ENCODE assay signal across 15 cellular contexts in the genomic region with DNA sequence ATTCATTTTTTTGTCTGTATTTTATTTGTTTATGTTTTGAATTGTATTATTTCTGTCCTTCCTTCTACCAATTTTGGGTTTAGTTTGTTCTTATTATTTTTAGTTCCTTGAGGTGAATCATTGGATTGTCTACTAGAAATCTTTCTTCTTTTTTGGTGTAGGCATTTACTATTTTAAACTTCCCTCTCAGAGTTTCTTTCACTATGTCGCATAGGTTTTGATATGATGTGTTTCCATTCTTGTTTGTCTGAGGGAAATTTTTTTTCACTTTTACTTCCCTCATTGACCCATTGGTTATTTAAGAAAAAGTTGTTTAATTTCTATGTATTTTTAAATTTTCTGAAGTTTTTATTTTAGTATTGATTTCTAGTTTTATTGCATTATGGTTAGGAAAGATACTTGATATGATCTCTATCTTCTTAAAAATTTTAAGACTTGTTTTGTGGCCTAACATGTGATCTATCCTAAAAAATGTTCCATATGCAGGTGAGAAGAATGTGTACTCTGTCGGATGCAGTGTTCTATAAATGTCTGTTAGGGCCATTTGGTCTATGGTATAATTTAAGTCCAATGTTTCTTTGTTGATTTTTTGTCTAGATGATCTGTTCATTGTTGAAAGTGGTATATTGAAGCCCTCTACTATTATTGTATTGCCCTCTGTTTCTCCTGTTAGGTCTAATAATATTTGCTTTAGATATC.
DNase-seq lines count a peak whose midpoint lies in the region; ATAC-seq and FAIRE-seq lines count a peak whose summit lies in the region.
"Had no signal": no experiment of that assay in that cellular context is flagged by ENCODE, and none has a peak within 500 bp of the region (broad histone marks: within the 10 kb centered on the region; RNA-seq: fewer than 3 reads in every experiment).

No MANE protein-coding gene starts in this region.

- H3K27me3 Mint-ChIP-seq in activated naive CD8-positive, alpha-beta T cell treated with anti-CD3 and anti-CD28 coated beads for 36 hours: no peaks in the 10 kb centered on the region
- H3K27me3 Mint-ChIP-seq: CD4-positive, alpha-beta memory T cell had no signal

- H3K4me1 Mint-ChIP-seq in activated naive CD8-positive, alpha-beta T cell treated with anti-CD3 and anti-CD28 coated beads for 36 hours: no peaks in the 10 kb centered on the region

- H3K27ac Mint-ChIP-seq in activated naive CD8-positive, alpha-beta T cell treated with anti-CD3 and anti-CD28 coated beads for 36 hours: no peak overlapping the region
- H3K27ac Mint-ChIP-seq: WTC11 had no signal

- no peak for DNase-seq in stimulated activated CD4-positive, alpha-beta T cell treated with anti-CD3 and anti-CD28 coated beads, Interleukin-2, amount 100 ng/mL, for 24 hours
- DNase-seq in HCEC 1CT: no peak
- DNase-seq in epidermal melanocyte (ENCODE audit: insufficient read length, low spot score): no peak
- DNase-seq in activated naive CD8-positive, alpha-beta T cell treated with anti-CD3 and anti-CD28 coated beads for 36 hours: no peak
- DNase-seq: activated naive CD4-positive, alpha-beta T cell treated with Interleukin-2 at 50 U/mL for 16 hours; cortex of kidney; gastrocnemius medialis; NCI-H2029 treated with DMSO at 0.1 percent for 48 hours; occipital lobe had no signal

- ATAC-seq in GM18520 (IDR thresholded peaks at IDR 0.05; ENCODE audit: unreplicated experiment) (peak; percentile 70), GM21529 (IDR thresholded peaks at IDR 0.05; ENCODE audit: unreplicated experiment) (peak; percentile 75), HG03103 (IDR thresholded peaks at IDR 0.05; ENCODE audit: low read depth, unreplicated experiment) (peak; percentile 70)
- ATAC-seq: gastrocnemius medialis, WTC11 had no signal

- H3K4me3 Mint-ChIP-seq in activated naive CD8-positive, alpha-beta T cell treated with anti-CD3 and anti-CD28 coated beads for 36 hours: no peak overlapping the region
- H3K4me3 Mint-ChIP-seq: WTC11 had no signal

- H3K9me3 Mint-ChIP-seq in activated naive CD8-positive, alpha-beta T cell treated with anti-CD3 and anti-CD28 coated beads for 36 hours: peaks cover 7% of the 10 kb centered on the region

- peak; percentile 70 for FAIRE-seq in endometrium (lab: Jason Lieb, UNC)

- no peaks in the 10 kb centered on the region for H3K36me3 Mint-ChIP-seq in activated naive CD8-positive, alpha-beta T cell treated with anti-CD3 and anti-CD28 coated beads for 36 hours
- H3K36me3 Mint-ChIP-seq: WTC11 had no signal
